Comparison of ENCODE assay signal across 1 cellular context in the genomic region with DNA sequence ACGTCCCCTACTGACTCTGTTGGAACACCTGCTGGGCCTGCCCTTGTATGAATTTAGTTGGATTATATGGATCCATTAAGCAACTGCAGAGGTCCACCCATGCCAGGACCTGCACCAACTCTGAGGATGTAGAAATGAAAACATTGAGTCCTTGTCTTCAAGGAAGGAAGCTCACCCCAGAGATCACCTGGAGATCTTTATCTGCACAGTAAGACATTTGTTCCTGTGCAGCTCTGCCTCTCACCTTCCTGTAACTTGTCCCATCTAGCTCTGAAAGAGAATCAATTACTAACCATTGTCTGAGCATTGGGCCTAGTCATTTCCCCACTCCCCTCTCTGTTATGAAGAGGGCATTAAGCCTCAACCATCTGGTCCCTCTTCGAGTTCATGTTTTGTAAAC.
TF ChIP-seq lines count a peak whose summit lies in the region.

No MANE protein-coding gene starts in this region.

TF ChIP-seq in GM12878, 131 proteins besides CTCF, POLR2A, EP300 and RAD21 (continued from another document):
- TF ChIP-seq, protein P1, sequence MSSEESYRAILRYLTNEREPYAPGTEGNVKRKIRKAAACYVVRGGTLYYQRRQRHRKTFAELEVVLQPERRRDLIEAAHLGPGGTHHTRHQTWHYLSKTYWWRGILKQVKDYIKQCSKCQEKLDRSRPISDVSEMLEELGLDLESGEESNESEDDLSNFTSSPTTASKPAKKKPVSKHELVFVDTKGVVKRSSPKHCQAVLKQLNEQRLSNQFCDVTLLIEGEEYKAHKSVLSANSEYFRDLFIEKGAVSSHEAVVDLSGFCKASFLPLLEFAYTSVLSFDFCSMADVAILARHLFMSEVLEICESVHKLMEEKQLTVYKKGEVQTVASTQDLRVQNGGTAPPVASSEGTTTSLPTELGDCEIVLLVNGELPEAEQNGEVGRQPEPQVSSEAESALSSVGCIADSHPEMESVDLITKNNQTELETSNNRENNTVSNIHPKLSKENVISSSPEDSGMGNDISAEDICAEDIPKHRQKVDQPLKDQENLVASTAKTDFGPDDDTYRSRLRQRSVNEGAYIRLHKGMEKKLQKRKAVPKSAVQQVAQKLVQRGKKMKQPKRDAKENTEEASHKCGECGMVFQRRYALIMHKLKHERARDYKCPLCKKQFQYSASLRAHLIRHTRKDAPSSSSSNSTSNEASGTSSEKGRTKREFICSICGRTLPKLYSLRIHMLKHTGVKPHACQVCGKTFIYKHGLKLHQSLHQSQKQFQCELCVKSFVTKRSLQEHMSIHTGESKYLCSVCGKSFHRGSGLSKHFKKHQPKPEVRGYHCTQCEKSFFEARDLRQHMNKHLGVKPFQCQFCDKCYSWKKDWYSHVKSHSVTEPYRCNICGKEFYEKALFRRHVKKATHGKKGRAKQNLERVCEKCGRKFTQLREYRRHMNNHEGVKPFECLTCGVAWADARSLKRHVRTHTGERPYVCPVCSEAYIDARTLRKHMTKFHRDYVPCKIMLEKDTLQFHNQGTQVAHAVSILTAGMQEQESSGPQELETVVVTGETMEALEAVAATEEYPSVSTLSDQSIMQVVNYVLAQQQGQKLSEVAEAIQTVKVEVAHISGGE (CRISPR knock-in tag; IDR thresholded peaks at IDR 0.05) = no peak
- TF ChIP-seq IRF4 (IDR thresholded peaks at IDR 0.05; ENCODE audit: low read depth, low read length) (no peak), ZBED1 (IDR thresholded peaks at IDR 0.05; ENCODE audit: borderline replicate concordance) (no peak), CREB1 (IDR thresholded peaks at IDR 0.05; ENCODE audit: low read depth) (no peak), SREBF1 (IDR thresholded peaks at IDR 0.05; ENCODE audit: low read length) (no peak), STAT1 (conservative IDR thresholded peaks at IDR 0.05) (no peak)
- TF ChIP-seq, protein P2, sequence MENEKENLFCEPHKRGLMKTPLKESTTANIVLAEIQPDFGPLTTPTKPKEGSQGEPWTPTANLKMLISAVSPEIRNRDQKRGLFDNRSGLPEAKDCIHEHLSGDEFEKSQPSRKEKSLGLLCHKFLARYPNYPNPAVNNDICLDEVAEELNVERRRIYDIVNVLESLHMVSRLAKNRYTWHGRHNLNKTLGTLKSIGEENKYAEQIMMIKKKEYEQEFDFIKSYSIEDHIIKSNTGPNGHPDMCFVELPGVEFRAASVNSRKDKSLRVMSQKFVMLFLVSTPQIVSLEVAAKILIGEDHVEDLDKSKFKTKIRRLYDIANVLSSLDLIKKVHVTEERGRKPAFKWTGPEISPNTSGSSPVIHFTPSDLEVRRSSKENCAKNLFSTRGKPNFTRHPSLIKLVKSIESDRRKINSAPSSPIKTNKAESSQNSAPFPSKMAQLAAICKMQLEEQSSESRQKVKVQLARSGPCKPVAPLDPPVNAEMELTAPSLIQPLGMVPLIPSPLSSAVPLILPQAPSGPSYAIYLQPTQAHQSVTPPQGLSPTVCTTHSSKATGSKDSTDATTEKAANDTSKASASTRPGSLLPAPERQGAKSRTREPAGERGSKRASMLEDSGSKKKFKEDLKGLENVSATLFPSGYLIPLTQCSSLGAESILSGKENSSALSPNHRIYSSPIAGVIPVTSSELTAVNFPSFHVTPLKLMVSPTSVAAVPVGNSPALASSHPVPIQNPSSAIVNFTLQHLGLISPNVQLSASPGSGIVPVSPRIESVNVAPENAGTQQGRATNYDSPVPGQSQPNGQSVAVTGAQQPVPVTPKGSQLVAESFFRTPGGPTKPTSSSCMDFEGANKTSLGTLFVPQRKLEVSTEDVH (IDR thresholded peaks at IDR 0.05; ENCODE audit: low read depth, partially characterized antibody) = no peak
- TF ChIP-seq, protein P3, sequence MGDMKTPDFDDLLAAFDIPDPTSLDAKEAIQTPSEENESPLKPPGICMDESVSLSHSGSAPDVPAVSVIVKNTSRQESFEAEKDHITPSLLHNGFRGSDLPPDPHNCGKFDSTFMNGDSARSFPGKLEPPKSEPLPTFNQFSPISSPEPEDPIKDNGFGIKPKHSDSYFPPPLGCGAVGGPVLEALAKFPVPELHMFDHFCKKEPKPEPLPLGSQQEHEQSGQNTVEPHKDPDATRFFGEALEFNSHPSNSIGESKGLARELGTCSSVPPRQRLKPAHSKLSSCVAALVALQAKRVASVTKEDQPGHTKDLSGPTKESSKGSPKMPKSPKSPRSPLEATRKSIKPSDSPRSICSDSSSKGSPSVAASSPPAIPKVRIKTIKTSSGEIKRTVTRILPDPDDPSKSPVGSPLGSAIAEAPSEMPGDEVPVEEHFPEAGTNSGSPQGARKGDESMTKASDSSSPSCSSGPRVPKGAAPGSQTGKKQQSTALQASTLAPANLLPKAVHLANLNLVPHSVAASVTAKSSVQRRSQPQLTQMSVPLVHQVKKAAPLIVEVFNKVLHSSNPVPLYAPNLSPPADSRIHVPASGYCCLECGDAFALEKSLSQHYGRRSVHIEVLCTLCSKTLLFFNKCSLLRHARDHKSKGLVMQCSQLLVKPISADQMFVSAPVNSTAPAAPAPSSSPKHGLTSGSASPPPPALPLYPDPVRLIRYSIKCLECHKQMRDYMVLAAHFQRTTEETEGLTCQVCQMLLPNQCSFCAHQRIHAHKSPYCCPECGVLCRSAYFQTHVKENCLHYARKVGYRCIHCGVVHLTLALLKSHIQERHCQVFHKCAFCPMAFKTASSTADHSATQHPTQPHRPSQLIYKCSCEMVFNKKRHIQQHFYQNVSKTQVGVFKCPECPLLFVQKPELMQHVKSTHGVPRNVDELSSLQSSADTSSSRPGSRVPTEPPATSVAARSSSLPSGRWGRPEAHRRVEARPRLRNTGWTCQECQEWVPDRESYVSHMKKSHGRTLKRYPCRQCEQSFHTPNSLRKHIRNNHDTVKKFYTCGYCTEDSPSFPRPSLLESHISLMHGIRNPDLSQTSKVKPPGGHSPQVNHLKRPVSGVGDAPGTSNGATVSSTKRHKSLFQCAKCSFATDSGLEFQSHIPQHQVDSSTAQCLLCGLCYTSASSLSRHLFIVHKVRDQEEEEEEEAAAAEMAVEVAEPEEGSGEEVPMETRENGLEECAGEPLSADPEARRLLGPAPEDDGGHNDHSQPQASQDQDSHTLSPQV (IDR thresholded peaks at IDR 0.05) = no peak
- TF ChIP-seq, protein P4, sequence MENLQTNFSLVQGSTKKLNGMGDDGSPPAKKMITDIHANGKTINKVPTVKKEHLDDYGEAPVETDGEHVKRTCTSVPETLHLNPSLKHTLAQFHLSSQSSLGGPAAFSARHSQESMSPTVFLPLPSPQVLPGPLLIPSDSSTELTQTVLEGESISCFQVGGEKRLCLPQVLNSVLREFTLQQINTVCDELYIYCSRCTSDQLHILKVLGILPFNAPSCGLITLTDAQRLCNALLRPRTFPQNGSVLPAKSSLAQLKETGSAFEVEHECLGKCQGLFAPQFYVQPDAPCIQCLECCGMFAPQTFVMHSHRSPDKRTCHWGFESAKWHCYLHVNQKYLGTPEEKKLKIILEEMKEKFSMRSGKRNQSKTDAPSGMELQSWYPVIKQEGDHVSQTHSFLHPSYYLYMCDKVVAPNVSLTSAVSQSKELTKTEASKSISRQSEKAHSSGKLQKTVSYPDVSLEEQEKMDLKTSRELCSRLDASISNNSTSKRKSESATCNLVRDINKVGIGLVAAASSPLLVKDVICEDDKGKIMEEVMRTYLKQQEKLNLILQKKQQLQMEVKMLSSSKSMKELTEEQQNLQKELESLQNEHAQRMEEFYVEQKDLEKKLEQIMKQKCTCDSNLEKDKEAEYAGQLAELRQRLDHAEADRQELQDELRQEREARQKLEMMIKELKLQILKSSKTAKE (IDR thresholded peaks at IDR 0.05; ENCODE audit: low read depth, poor library complexity, severe bottlenecking) = no peak
TF ChIP-seq in GM12878: peak in this region for 0.
